19 cellular contexts compared by ENCODE assay signal in the genomic region with DNA sequence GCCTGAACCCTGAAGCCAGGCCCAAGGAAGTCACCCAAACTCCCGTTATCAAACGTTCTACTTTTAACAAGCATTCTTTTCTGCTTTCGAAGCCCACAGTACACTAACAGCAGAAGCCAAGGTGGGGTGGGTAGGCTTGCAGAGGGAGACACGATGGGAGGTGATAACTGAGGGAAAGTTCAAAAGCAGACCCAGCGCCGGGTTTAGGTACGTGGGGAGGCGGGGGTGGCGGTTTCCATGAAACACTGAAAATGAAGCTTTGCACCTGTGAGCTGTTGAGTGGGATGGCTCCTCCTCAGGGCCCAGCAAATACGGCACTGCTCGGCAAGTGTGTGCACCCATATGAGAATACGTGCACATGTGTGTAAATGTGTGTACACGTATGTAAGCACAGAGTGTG. TPM values are rescaled to one million over a fixed set of nuclear protein-coding genes. Genes with fewer than 3 reads are reported as not detected.
A peak's percentile ranks its signal among the peaks of the same experiment; 100 is the strongest.
DNase-seq lines count a peak whose midpoint lies in the region; ATAC-seq and TF ChIP-seq lines count a peak whose summit lies in the region.
"Had no signal": no experiment of that assay in that cellular context is flagged by ENCODE, and none has a peak within 500 bp of the region (broad histone marks: within the 10 kb centered on the region; RNA-seq: fewer than 3 reads in every experiment).

No MANE protein-coding gene starts in this region.

- no peak for ATAC-seq in CD4-positive, CD25-positive, alpha-beta regulatory T cell (ENCODE audit: low read depth in 2 of 2)
- ATAC-seq in DND-41 (ENCODE audit: insufficient read depth, low read depth) = no peak
- ATAC-seq in activated T-cell treated with anti-CD3 and anti-CD28 coated beads, Interleukin-2, amount 50 U/mL, for 4 hours = peak in 1 of 2 donors; percentile 8
- ATAC-seq in natural killer cell = no peak
- ATAC-seq in GM21576 (IDR thresholded peaks at IDR 0.05; ENCODE audit: unreplicated experiment) = no peak
- ATAC-seq: heart right ventricle had no signal

- DNase-seq in CD4-positive, CD25-positive, alpha-beta regulatory T cell = peak in 1 of 3 donors; percentile 61
- DNase-seq in DND-41 (peak; percentile 29), natural killer cell (no peak), SIG-M5 (lab: John Stamatoyannopoulos, UW) (no peak), occipital lobe (lab: John Stamatoyannopoulos, UW) (no peak), retina (no peak)
- DNase-seq in activated T-cell treated with anti-CD3 and anti-CD28 coated beads, Interleukin-2, amount 50 U/mL, for 4 hours = no peak
- DNase-seq: AML-193, heart right ventricle, islet precursor cell, mesendoderm, NCI-H146, NCI-H446, SHP77, thyroid gland had no signal

- no peaks in the 10 kb centered on the region for H3K36me3 ChIP-seq in CD4-positive, CD25-positive, alpha-beta regulatory T cell (ENCODE audit: control insufficient read depth, insufficient read depth, low read length)
- H3K36me3 ChIP-seq in DND-41 (ENCODE audit: insufficient read depth, low read length) = peaks cover 50% of the 10 kb centered on the region
- H3K36me3 ChIP-seq: neural progenitor cell had no signal

- no peaks in the 10 kb centered on the region for H3K27me3 ChIP-seq in CD4-positive, CD25-positive, alpha-beta regulatory T cell (ENCODE audit: control insufficient read depth, insufficient read depth, low read length)
- no peaks in the 10 kb centered on the region for H3K27me3 ChIP-seq in DND-41 (ENCODE audit: insufficient read depth, low read length, poor library complexity)
- H3K27me3 ChIP-seq: heart right ventricle, neural progenitor cell, thyroid gland had no signal

- peak overlapping the region in 2 of 3 donors; percentile 96 to 97 for H3K27ac Mint-ChIP-seq in CD4-positive, CD25-positive, alpha-beta regulatory T cell
- no peak overlapping the region for H3K27ac Mint-ChIP-seq in natural killer cell

- no peak for TF ChIP-seq CTCF in DND-41 (IDR thresholded peaks at IDR 0.05; ENCODE audit: borderline replicate concordance, extremely low read depth, low read length, poor library complexity, severe bottlenecking)
- no peak for TF ChIP-seq CTCF in natural killer cell (IDR thresholded peaks at IDR 0.05)

- peaks cover 16% of the 10 kb centered on the region for H3K36me3 Mint-ChIP-seq in CD4-positive, CD25-positive, alpha-beta regulatory T cell
- H3K36me3 Mint-ChIP-seq in activated T-cell treated with anti-CD3 and anti-CD28 coated beads, Interleukin-2, amount 50 U/mL, for 4 hours (ENCODE audit: insufficient read depth) = peaks cover 29% of the 10 kb centered on the region
- H3K36me3 Mint-ChIP-seq in natural killer cell = no peaks in the 10 kb centered on the region

- H3K4me2 ChIP-seq in DND-41 (ENCODE audit: insufficient read depth, low read length) = no peak overlapping the region
- H3K4me2 ChIP-seq: neural progenitor cell had no signal

- H3K9ac ChIP-seq in DND-41 (ENCODE audit: low read depth, low read length) = no peak overlapping the region
- H3K9ac ChIP-seq: neural progenitor cell had no signal

- H3K4me1 ChIP-seq in CD4-positive, CD25-positive, alpha-beta regulatory T cell (ENCODE audit: control insufficient read depth, insufficient read depth, low read length, poor library complexity, severe bottlenecking) = peaks cover 95% of the 10 kb centered on the region
- H3K4me1 ChIP-seq in DND-41 (ENCODE audit: insufficient read depth, low read length) = peaks cover 64% of the 10 kb centered on the region
- H3K4me1 ChIP-seq: HAP-1, neural progenitor cell had no signal

- H3K9me3 Mint-ChIP-seq in CD4-positive, CD25-positive, alpha-beta regulatory T cell = no peaks in the 10 kb centered on the region
- H3K9me3 Mint-ChIP-seq in activated T-cell treated with anti-CD3 and anti-CD28 coated beads, Interleukin-2, amount 50 U/mL, for 4 hours = no peaks in the 10 kb centered on the region
- no peaks in the 10 kb centered on the region for H3K9me3 Mint-ChIP-seq in natural killer cell
- H3K9me3 Mint-ChIP-seq: activated naive CD4-positive, alpha-beta T cell treated with anti-CD3 and anti-CD28 coated beads, Interleukin-2, amount 50 U/mL, for 72 hours; neural progenitor cell had no signal

- peak overlapping the region; percentile 75 to 84 (median 80) for H3K4me3 Mint-ChIP-seq in CD4-positive, CD25-positive, alpha-beta regulatory T cell
- peak overlapping the region; percentile 42 for H3K4me3 Mint-ChIP-seq in activated T-cell treated with anti-CD3 and anti-CD28 coated beads, Interleukin-2, amount 50 U/mL, for 4 hours
- H3K4me3 Mint-ChIP-seq in natural killer cell = peak overlapping the region; percentile 80
- H3K4me3 Mint-ChIP-seq: neural progenitor cell had no signal

- H3K27me3 Mint-ChIP-seq in CD4-positive, CD25-positive, alpha-beta regulatory T cell = peaks cover 6% of the 10 kb centered on the region
- no peaks in the 10 kb centered on the region for H3K27me3 Mint-ChIP-seq in activated T-cell treated with anti-CD3 and anti-CD28 coated beads, Interleukin-2, amount 50 U/mL, for 4 hours (ENCODE audit: low read depth)
- no peaks in the 10 kb centered on the region for H3K27me3 Mint-ChIP-seq in natural killer cell (ENCODE audit: low read depth in 2 of 2)

- peaks cover 7 to 63% (median 46%) of the 10 kb centered on the region in 4 donors for H3K4me1 Mint-ChIP-seq in CD4-positive, CD25-positive, alpha-beta regulatory T cell
- H3K4me1 Mint-ChIP-seq in activated T-cell treated with anti-CD3 and anti-CD28 coated beads, Interleukin-2, amount 50 U/mL, for 4 hours (ENCODE audit: low read depth) = peaks cover 56% of the 10 kb centered on the region
- peaks cover 39 to 55% of the 10 kb centered on the region in 2 donors for H3K4me1 Mint-ChIP-seq in natural killer cell
- H3K4me1 Mint-ChIP-seq: neural progenitor cell had no signal

- no peak overlapping the region for H2AFZ ChIP-seq in DND-41 (ENCODE audit: low read depth, low read length)
- H2AFZ ChIP-seq: neural progenitor cell had no signal

- peaks cover 54% of the 10 kb centered on the region for H4K20me1 ChIP-seq in DND-41 (ENCODE audit: insufficient read depth, low read length)

- H3K79me2 ChIP-seq in DND-41 (ENCODE audit: insufficient read depth, low read length) = no peaks in the 10 kb centered on the region

- no peaks in the 10 kb centered on the region for H3K9me3 ChIP-seq in CD4-positive, CD25-positive, alpha-beta regulatory T cell (ENCODE audit: control insufficient read depth in 2 of 2, low read length in 2 of 2)
- no peaks in the 10 kb centered on the region for H3K9me3 ChIP-seq in DND-41 (ENCODE audit: insufficient read depth, low read length, severe bottlenecking)
- H3K9me3 ChIP-seq: HAP-1, heart right ventricle, thyroid gland had no signal

- peak overlapping the region; percentile 93 for H3K27ac ChIP-seq in CD4-positive, CD25-positive, alpha-beta regulatory T cell (ENCODE audit: insufficient read depth, low read length, poor library complexity, severe bottlenecking)
- H3K27ac ChIP-seq in DND-41 (ENCODE audit: low read length) = peak overlapping the region; percentile 13; the same call in 1 of the 2 replicates
- H3K27ac ChIP-seq: neural progenitor cell, thyroid gland had no signal

- intact Hi-C loops in natural killer cell (cut with micrococcal nuclease) = loop anchor here (5.0 kb wide), 1 partner anchor 208 kb away; no protein-coding TSS in a partner anchor

- H3K4me3 ChIP-seq in CD4-positive, CD25-positive, alpha-beta regulatory T cell (ENCODE audit: low read depth, low read length) = peak overlapping the region; percentile 60
- no peak overlapping the region for H3K4me3 ChIP-seq in DND-41 (ENCODE audit: low read depth in 1 of 2, low read length in 2 of 2)
- H3K4me3 ChIP-seq: HAP-1, heart right ventricle, neural progenitor cell, thyroid gland had no signal

RNA-seq across cellular contexts. Expression of a gene that starts 49.8 kb away (rescaled TPM):
- 725 TPM for total RNA-seq in CD4-positive, CD25-positive, alpha-beta regulatory T cell
- 100 to 1,000 TPM in 2 of 4 donors, 10 to 100 TPM in 2; 95.1 to 139 (median 118) TPM for polyA plus RNA-seq in CD4-positive, CD25-positive, alpha-beta regulatory T cell
- total RNA-seq in activated T-cell treated with anti-CD3 and anti-CD28 coated beads, Interleukin-2, amount 50 U/mL, for 4 hours = 1 to 10 TPM; 1.4 to 2.5 (median 2.4) TPM
- total RNA-seq in natural killer cell (100 to 1,000 TPM; 246 to 645 (median 377) TPM), occipital lobe (3.1 TPM)

Comparison
In these comparisons a context has a peak if more than half of its experiments do, and no peak if none do; other contexts are left out.
1. H3K27ac Mint-ChIP-seq: peak in CD4-positive, CD25-positive, alpha-beta regulatory T cell (2 of 3); none in natural killer cell (0 of 2).
2. RNA of a gene that starts 49.8 kb away (total RNA-seq): 725 TPM in CD4-positive, CD25-positive, alpha-beta regulatory T cell (single experiment) and 246 to 645 TPM in natural killer cell; 3.1 TPM in occipital lobe (single experiment) and 1.4 to 2.5 TPM in activated T-cell treated with anti-CD3 and anti-CD28 coated beads, Interleukin-2, amount 50 U/mL, for 4 hours; every median in the first group is over 10 times any median in the second.
3. Peak in every context shown above with its lines, with median percentiles within 50 percentile points of each other: H3K4me3 Mint-ChIP-seq.